In genomic region chr6:142850653-142851434, GRCh38 we compare ENCODE assay signal across 8 cellular contexts.
DNase-seq lines count a peak whose midpoint lies in the region; ATAC-seq, FAIRE-seq and TF ChIP-seq lines count a peak whose summit lies in the region.

No MANE protein-coding gene starts in this region.

- peak; percentile 74 for FAIRE-seq in RCC 7860 (lab: Jason Lieb, UNC)

- peaks cover 56% of the 10 kb centered on the region for H3K4me1 ChIP-seq in foreskin keratinocyte

- ATAC-seq in GM18858 (IDR thresholded peaks at IDR 0.05; ENCODE audit: unreplicated experiment) (peak; percentile 53), HG02623 (IDR thresholded peaks at IDR 0.05; ENCODE audit: unreplicated experiment) (peak; percentile 65), foreskin keratinocyte (no peak)

- DNase-seq in RCC 7860 (ENCODE audit: low spot score) (peak; percentile 69), foreskin keratinocyte (no peak), SKM-1 treated with dmso at 0.1 percent for 144 hours (lab: John Stamatoyannopoulos, UW; ENCODE audit: unreplicated experiment) (no peak), dedifferentiated amniotic fluid mesenchymal stem cell (ENCODE audit: extremely low spot score) (no peak), hepatic stellate cell (ENCODE audit: low spot score) (no peak)
- no peak for DNase-seq in activated CD8-positive, alpha-beta memory T cell treated with anti-CD3 and anti-CD28 coated beads, Interleukin-2, amount 50 U/mL, for 4 hours

- no peaks in the 10 kb centered on the region for H3K27me3 ChIP-seq in foreskin keratinocyte

- peak overlapping the region; percentile 91 for H3K27ac ChIP-seq in foreskin keratinocyte

- TF ChIP-seq CTCF in foreskin keratinocyte (conservative IDR thresholded peaks at IDR 0.05) = no peak
